In genomic region chr19:58466760-58467589, GRCh38 we compare ENCODE assay signal across 1 cellular context.
TF ChIP-seq lines count a peak whose summit lies in the region.

ZNF324 (plus strand) TSS chr19:58467080; CDS start chr19:58469186, 2,106 bp downstream.

TF ChIP-seq in HepG2, 621 proteins besides CTCF, POLR2A, EP300 and RAD21 (continued from another document and continues in another):
- no peak for TF ChIP-seq JARID2 (CRISPR knock-in tag; IDR thresholded peaks at IDR 0.05; ENCODE audit: insufficient replicate concordance)
- peak; percentile 49; the same call in 1 of the 2 replicates for TF ChIP-seq KDM4B (CRISPR knock-in tag; IDR thresholded peaks at IDR 0.05)
- no peak for TF ChIP-seq KLF9 (CRISPR knock-in tag; IDR thresholded peaks at IDR 0.05; ENCODE audit: low read depth)
- TF ChIP-seq SRSF4 (IDR thresholded peaks at IDR 0.05; ENCODE audit: low read depth, low read length, poor library complexity, severe bottlenecking), result no peak
- no peak for TF ChIP-seq DBP (CRISPR knock-in tag; IDR thresholded peaks at IDR 0.05; ENCODE audit: not compliant biosample characterization)
- peak; percentile 83; the same call in 1 of the 2 replicates for TF ChIP-seq TGIF2 (CRISPR knock-in tag; IDR thresholded peaks at IDR 0.05)
- TF ChIP-seq PCBP1 (IDR thresholded peaks at IDR 0.05; ENCODE audit: borderline replicate concordance, low read depth, low read length), result no peak
- TF ChIP-seq SMAD9 (CRISPR knock-in tag; IDR thresholded peaks at IDR 0.05), result no peak
- TF ChIP-seq, protein P1, sequence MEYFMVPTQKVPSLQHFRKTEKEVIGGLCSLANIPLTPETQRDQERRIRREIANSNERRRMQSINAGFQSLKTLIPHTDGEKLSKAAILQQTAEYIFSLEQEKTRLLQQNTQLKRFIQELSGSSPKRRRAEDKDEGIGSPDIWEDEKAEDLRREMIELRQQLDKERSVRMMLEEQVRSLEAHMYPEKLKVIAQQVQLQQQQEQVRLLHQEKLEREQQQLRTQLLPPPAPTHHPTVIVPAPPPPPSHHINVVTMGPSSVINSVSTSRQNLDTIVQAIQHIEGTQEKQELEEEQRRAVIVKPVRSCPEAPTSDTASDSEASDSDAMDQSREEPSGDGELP (IDR thresholded peaks at IDR 0.05; ENCODE audit: borderline replicate concordance, low read depth), result peak; percentile 39; the same call in 1 of the 2 replicates
- no peak for TF ChIP-seq ZNF510 (CRISPR knock-in tag; IDR thresholded peaks at IDR 0.05; ENCODE audit: low read depth)
- TF ChIP-seq TEAD3 (CRISPR knock-in tag; optimal IDR thresholded peaks at IDR 0.05; ENCODE audit: borderline replicate concordance), result peak; percentile 36
- peak; percentile 78 for TF ChIP-seq NR2C2 (CRISPR knock-in tag; IDR thresholded peaks at IDR 0.05; ENCODE audit: borderline replicate concordance)
- TF ChIP-seq ZZZ3 (CRISPR knock-in tag; IDR thresholded peaks at IDR 0.05; ENCODE audit: borderline replicate concordance), result no peak
- TF ChIP-seq PLSCR1 (CRISPR knock-in tag; IDR thresholded peaks at IDR 0.05; ENCODE audit: borderline replicate concordance), result no peak
- TF ChIP-seq, protein P2, sequence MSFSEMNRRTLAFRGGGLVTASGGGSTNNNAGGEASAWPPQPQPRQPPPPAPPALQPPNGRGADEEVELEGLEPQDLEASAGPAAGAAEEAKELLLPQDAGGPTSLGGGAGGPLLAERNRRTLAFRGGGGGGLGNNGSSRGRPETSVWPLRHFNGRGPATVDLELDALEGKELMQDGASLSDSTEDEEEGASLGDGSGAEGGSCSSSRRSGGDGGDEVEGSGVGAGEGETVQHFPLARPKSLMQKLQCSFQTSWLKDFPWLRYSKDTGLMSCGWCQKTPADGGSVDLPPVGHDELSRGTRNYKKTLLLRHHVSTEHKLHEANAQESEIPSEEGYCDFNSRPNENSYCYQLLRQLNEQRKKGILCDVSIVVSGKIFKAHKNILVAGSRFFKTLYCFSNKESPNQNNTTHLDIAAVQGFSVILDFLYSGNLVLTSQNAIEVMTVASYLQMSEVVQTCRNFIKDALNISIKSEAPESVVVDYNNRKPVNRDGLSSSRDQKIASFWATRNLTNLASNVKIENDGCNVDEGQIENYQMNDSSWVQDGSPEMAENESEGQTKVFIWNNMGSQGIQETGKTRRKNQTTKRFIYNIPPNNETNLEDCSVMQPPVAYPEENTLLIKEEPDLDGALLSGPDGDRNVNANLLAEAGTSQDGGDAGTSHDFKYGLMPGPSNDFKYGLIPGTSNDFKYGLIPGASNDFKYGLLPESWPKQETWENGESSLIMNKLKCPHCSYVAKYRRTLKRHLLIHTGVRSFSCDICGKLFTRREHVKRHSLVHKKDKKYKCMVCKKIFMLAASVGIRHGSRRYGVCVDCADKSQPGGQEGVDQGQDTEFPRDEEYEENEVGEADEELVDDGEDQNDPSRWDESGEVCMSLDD (CRISPR knock-in tag; IDR thresholded peaks at IDR 0.05; ENCODE audit: borderline replicate concordance), result no peak
- no peak for TF ChIP-seq KMT2B (CRISPR knock-in tag; IDR thresholded peaks at IDR 0.05)
- no peak for TF ChIP-seq ZNF567 (CRISPR knock-in tag; IDR thresholded peaks at IDR 0.05; ENCODE audit: borderline replicate concordance)
- TF ChIP-seq GZF1 (CRISPR knock-in tag; IDR thresholded peaks at IDR 0.05), result no peak
- TF ChIP-seq GABPA (IDR thresholded peaks at IDR 0.05; ENCODE audit: low read depth, low read length), result peak; percentile 86
- TF ChIP-seq GABPA (CRISPR knock-in tag; IDR thresholded peaks at IDR 0.05; ENCODE audit: low read depth), result peak; percentile 93
- no peak for TF ChIP-seq ZNF354B (CRISPR knock-in tag; IDR thresholded peaks at IDR 0.05)
- TF ChIP-seq NFE2L2 (IDR thresholded peaks at IDR 0.05; ENCODE audit: low read length), result no peak
- TF ChIP-seq ZNF639 (CRISPR knock-in tag; conservative IDR thresholded peaks at IDR 0.05), result 0 out of 2 replicates have a peak, but pooled peaks have one; percentile 41
- TF ChIP-seq ZNF563 (CRISPR knock-in tag; IDR thresholded peaks at IDR 0.05), result no peak
- TF ChIP-seq ZNF335 (CRISPR knock-in tag; IDR thresholded peaks at IDR 0.05), result peak; percentile 66; the same call in 1 of the 2 replicates
- peak; percentile 39 for TF ChIP-seq XRCC5 (optimal IDR thresholded peaks at IDR 0.05; ENCODE audit: low read length)
- peak; percentile 40; the same call in 1 of the 2 replicates for TF ChIP-seq FOXC1 (CRISPR knock-in tag; IDR thresholded peaks at IDR 0.05; ENCODE audit: borderline replicate concordance)
- TF ChIP-seq ZNF3 (CRISPR knock-in tag; IDR thresholded peaks at IDR 0.05), result no peak
- TF ChIP-seq ATF7 (IDR thresholded peaks at IDR 0.05), result no peak
- no peak for TF ChIP-seq ATF7 (CRISPR knock-in tag; IDR thresholded peaks at IDR 0.05)
- TF ChIP-seq, protein P3, sequence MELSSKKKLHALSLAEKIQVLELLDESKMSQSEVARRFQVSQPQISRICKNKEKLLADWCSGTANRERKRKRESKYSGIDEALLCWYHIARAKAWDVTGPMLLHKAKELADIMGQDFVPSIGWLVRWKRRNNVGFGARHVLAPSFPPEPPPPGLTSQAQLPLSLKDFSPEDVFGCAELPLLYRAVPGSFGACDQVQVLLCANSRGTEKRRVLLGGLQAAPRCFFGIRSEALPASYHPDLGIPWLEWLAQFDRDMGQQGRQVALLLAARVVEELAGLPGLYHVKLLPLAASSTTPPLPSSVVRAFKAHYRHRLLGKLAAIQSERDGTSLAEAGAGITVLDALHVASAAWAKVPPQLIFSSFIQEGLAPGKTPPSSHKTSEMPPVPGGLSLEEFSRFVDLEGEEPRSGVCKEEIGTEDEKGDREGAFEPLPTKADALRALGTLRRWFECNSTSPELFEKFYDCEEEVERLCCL (CRISPR knock-in tag; IDR thresholded peaks at IDR 0.05; ENCODE audit: borderline replicate concordance), result no peak
- no peak for TF ChIP-seq ZNF33B (CRISPR knock-in tag; IDR thresholded peaks at IDR 0.05)
- no peak for TF ChIP-seq ZNF746 (CRISPR knock-in tag; IDR thresholded peaks at IDR 0.05)
- no peak for TF ChIP-seq ZNF841 (CRISPR knock-in tag; IDR thresholded peaks at IDR 0.05; ENCODE audit: borderline replicate concordance)
- peak; percentile 95 for TF ChIP-seq GMEB1 (CRISPR knock-in tag; IDR thresholded peaks at IDR 0.05; ENCODE audit: borderline replicate concordance)
- no peak; the same call in 1 of the 2 replicates for TF ChIP-seq ZNF749 (CRISPR knock-in tag; IDR thresholded peaks at IDR 0.05; ENCODE audit: borderline replicate concordance)
- TF ChIP-seq RFX3 (CRISPR knock-in tag; IDR thresholded peaks at IDR 0.05), result peak; percentile 96
- TF ChIP-seq ZBED4 (CRISPR knock-in tag; IDR thresholded peaks at IDR 0.05; ENCODE audit: borderline replicate concordance), result no peak
- peak; percentile 26; the same call in 1 of the 2 replicates for TF ChIP-seq STAG1 (CRISPR knock-in tag; IDR thresholded peaks at IDR 0.05)
- peak; percentile 81 for TF ChIP-seq ZFY (CRISPR knock-in tag; IDR thresholded peaks at IDR 0.05)
- TF ChIP-seq, protein P4, sequence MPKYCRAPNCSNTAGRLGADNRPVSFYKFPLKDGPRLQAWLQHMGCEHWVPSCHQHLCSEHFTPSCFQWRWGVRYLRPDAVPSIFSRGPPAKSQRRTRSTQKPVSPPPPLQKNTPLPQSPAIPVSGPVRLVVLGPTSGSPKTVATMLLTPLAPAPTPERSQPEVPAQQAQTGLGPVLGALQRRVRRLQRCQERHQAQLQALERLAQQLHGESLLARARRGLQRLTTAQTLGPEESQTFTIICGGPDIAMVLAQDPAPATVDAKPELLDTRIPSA (CRISPR knock-in tag; IDR thresholded peaks at IDR 0.05; ENCODE audit: borderline replicate concordance), result no peak
- no peak for TF ChIP-seq SMAD1 (CRISPR knock-in tag; IDR thresholded peaks at IDR 0.05; ENCODE audit: borderline replicate concordance, low read depth)
- TF ChIP-seq, protein P5, sequence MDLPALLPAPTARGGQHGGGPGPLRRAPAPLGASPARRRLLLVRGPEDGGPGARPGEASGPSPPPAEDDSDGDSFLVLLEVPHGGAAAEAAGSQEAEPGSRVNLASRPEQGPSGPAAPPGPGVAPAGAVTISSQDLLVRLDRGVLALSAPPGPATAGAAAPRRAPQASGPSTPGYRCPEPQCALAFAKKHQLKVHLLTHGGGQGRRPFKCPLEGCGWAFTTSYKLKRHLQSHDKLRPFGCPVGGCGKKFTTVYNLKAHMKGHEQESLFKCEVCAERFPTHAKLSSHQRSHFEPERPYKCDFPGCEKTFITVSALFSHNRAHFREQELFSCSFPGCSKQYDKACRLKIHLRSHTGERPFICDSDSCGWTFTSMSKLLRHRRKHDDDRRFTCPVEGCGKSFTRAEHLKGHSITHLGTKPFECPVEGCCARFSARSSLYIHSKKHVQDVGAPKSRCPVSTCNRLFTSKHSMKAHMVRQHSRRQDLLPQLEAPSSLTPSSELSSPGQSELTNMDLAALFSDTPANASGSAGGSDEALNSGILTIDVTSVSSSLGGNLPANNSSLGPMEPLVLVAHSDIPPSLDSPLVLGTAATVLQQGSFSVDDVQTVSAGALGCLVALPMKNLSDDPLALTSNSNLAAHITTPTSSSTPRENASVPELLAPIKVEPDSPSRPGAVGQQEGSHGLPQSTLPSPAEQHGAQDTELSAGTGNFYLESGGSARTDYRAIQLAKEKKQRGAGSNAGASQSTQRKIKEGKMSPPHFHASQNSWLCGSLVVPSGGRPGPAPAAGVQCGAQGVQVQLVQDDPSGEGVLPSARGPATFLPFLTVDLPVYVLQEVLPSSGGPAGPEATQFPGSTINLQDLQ (CRISPR knock-in tag; IDR thresholded peaks at IDR 0.05), result no peak
- TF ChIP-seq MEIS1 (CRISPR knock-in tag; IDR thresholded peaks at IDR 0.05; ENCODE audit: borderline replicate concordance), result peak; percentile 71
- no peak for TF ChIP-seq NONO (IDR thresholded peaks at IDR 0.05)
- TF ChIP-seq NONO (CRISPR knock-in tag; conservative IDR thresholded peaks at IDR 0.05), result peak; percentile 80
- no peak for TF ChIP-seq CENPX (CRISPR knock-in tag; IDR thresholded peaks at IDR 0.05)
